Comparison of ENCODE assay signal across 20 cellular contexts in the genomic region with DNA sequence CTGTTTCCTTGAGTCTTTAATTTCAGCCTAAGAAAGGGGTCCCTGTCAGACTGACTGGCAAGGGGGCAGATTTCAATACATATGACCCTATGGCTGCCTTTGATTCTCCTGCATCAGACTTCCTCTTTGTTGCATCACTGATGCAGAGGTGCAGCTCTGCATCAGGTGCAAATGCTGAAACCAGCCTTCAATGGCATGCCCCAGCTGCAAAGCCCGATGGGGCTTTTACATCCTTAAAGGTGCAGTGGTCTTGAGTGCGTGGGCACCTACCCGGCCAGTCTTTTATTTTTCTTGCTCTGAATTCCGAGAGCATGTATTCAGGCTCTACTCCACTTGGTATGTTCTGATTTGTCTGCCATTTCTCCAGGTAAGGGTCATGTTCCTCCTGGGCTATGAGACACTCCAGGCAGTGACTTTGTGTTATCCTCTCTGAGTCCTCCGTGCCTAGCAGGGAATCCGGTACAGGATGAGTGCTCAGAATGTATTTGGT.
DNase-seq lines count a peak whose midpoint lies in the region; FAIRE-seq and TF ChIP-seq lines count a peak whose summit lies in the region.
"Had no signal": no experiment of that assay in that cellular context is flagged by ENCODE, and none has a peak within 500 bp of the region (broad histone marks: within the 10 kb centered on the region; RNA-seq: fewer than 3 reads in every experiment).

No MANE protein-coding gene starts in this region.

- no peaks in the 10 kb centered on the region for H3K79me2 ChIP-seq in H1 (ENCODE audit: control insufficient read depth in 1 of 2, insufficient read depth in 2 of 2, low read length in 2 of 2)
- no peaks in the 10 kb centered on the region for H3K79me2 ChIP-seq in neural progenitor cell (ENCODE audit: low read depth)
- no peaks in the 10 kb centered on the region for H3K79me2 ChIP-seq in H9 (ENCODE audit: insufficient read depth, low read length)

- FAIRE-seq in H1 (lab: Jason Lieb, UNC): no peak
- FAIRE-seq: A204.1, GM12891, GM18507 had no signal

- H2BK5ac ChIP-seq in H1 (ENCODE audit: low read depth, low read length) (0 out of 2 replicates have a peak overlapping the region, but pooled peaks have one; percentile 6), H9 (ENCODE audit: insufficient read length, low read length) (no peak overlapping the region)

- peak overlapping the region; percentile 9 for H4K91ac ChIP-seq in H1 (replicated peaks; ENCODE audit: insufficient read length, low read length)
- no peak overlapping the region for H4K91ac ChIP-seq in H9 (ENCODE audit: insufficient read length, low read depth, low read length)

- H3K27me3 Mint-ChIP-seq in neural progenitor cell (ENCODE audit: insufficient read depth, low read depth) (peaks cover 5% of the 10 kb centered on the region), H9 (ENCODE audit: low read depth) (no peaks in the 10 kb centered on the region)
- H3K27me3 Mint-ChIP-seq: B cell; CD4-positive, alpha-beta memory T cell had no signal

- H3K18ac ChIP-seq in H1 (ENCODE audit: extremely low read depth, low read length): 0 out of 2 replicates have a peak overlapping the region, but pooled peaks have one; percentile 2
- no peak overlapping the region for H3K18ac ChIP-seq in H9 (ENCODE audit: insufficient read length, low read depth, low read length)

- H3K9ac ChIP-seq in H1 (replicated peaks in 1 of 4; ENCODE audit: extremely low read depth in 1 of 4, low read depth in 3 of 4, low read length in 3 of 4): no peak overlapping the region
- no peak overlapping the region for H3K9ac ChIP-seq in neural progenitor cell
- H3K9ac ChIP-seq in H9 (ENCODE audit: extremely low read depth, insufficient read length, low read length): no peak overlapping the region

- CTCF ChIA-PET in H1 (lab: Charles Lee; ENCODE audit: partially characterized antibody): interaction anchor here (1.0 to 1.8 kb wide), 4 partner anchors 26 to 170 kb away, joined by 3 to 5 read pairs (median 4); partner anchors contain the start of gene MYCN

- peak; percentile 16 for DNase-seq in activated effector memory CD4-positive, alpha-beta T cell treated with anti-CD3 and anti-CD28 coated beads, Interleukin-2, amount 50 U/mL, for 16 hours
- DNase-seq in activated effector memory CD4-positive, alpha-beta T cell treated with Interleukin-2 at 50 U/mL for 16 hours: no peak
- no peak for DNase-seq in H1 (ENCODE audit: low read depth in 1 of 2, low spot score in 2 of 2)
- no peak for DNase-seq in neural progenitor cell (ENCODE audit: low spot score)
- DNase-seq in H9: no peak
- no peak for DNase-seq in NCI-H1436 treated with DMSO at 0.1 percent for 48 hours (lab: John Stamatoyannopoulos, UW)
- DNase-seq: C1 segment of cervical spinal cord; Calu3; CD4-positive, alpha-beta memory T cell; COR-L47; DMS53; DMS79 treated with DMSO at 0.1 percent for 48 hours; GF-D8; GOT3; H7 had no signal

- H4K8ac ChIP-seq in H1 (ENCODE audit: extremely low read depth, insufficient read depth, low read length) (no peak overlapping the region), H9 (replicated peaks; ENCODE audit: insufficient read length, low read depth, low read length) (no peak overlapping the region)

- peaks cover 16% of the 10 kb centered on the region for H3K23me2 ChIP-seq in H1 (ENCODE audit: low read depth, low read length)
- no peaks in the 10 kb centered on the region for H3K23me2 ChIP-seq in H9 (ENCODE audit: insufficient read length, low read depth, low read length, poor library complexity, severe bottlenecking)

- H4K5ac ChIP-seq in H1 (ENCODE audit: insufficient read length, low read depth, low read length) (no peak overlapping the region), H9 (ENCODE audit: insufficient read length, low read depth, low read length) (no peak overlapping the region)

- H3K27ac Mint-ChIP-seq in neural progenitor cell: peak overlapping the region; percentile 50
- H3K27ac Mint-ChIP-seq in H9: no peak overlapping the region; a peak in 1 of 7 replicates
- H3K27ac Mint-ChIP-seq: B cell; CD4-positive, alpha-beta memory T cell had no signal

- H3F3A ChIP-seq in neural progenitor cell (ENCODE audit: low read depth): peaks cover 26% of the 10 kb centered on the region

- H3K4me1 ChIP-seq in H1 (replicated peaks in 1 of 4; ENCODE audit: control insufficient read depth in 3 of 4, insufficient read depth in 4 of 4, low read length in 3 of 4) (peaks cover 9 to 24% (median 17%) of the 10 kb centered on the region in 4 experiments), neural progenitor cell (peaks cover 25% of the 10 kb centered on the region), H9 (ENCODE audit: insufficient read depth, low read length) (peaks cover 10% of the 10 kb centered on the region; the same call in 1 of the 2 replicates)

- H3K23ac ChIP-seq in H1 (ENCODE audit: insufficient read length): no peak overlapping the region
- H3K23ac ChIP-seq in H9 (ENCODE audit: insufficient read length, low read depth, low read length): no peak overlapping the region

- H2AFZ ChIP-seq in H1 (ENCODE audit: low read length) (no peak overlapping the region), neural progenitor cell (replicated peaks) (no peak overlapping the region), H9 (ENCODE audit: low read length) (no peak overlapping the region)

- peaks cover 0 to 7% of the 10 kb centered on the region in 2 experiments for H4K20me1 ChIP-seq in H1 (replicated peaks in 1 of 2; ENCODE audit: control insufficient read depth in 1 of 2, insufficient read depth in 2 of 2, low read length in 2 of 2)
- no peaks in the 10 kb centered on the region for H4K20me1 ChIP-seq in neural progenitor cell (ENCODE audit: low read depth)
- no peaks in the 10 kb centered on the region for H4K20me1 ChIP-seq in H9 (ENCODE audit: control insufficient read depth, insufficient read depth, insufficient read length)

- no peak overlapping the region for H3K56ac ChIP-seq in H1 (replicated peaks; ENCODE audit: insufficient read length, low read depth, low read length)
- H3K56ac ChIP-seq in H9 (ENCODE audit: insufficient read length, low read depth, low read length): no peak overlapping the region

- H3K27ac ChIP-seq in H1 (ENCODE audit: low read depth, low read length) (no peak overlapping the region), neural progenitor cell (no peak overlapping the region), H9 (ENCODE audit: insufficient read length, low read depth, low read length) (no peak overlapping the region)
- H3K27ac ChIP-seq: 22Rv1 had no signal

- no peaks in the 10 kb centered on the region for H3K36me3 Mint-ChIP-seq in neural progenitor cell
- H3K36me3 Mint-ChIP-seq in H9 (ENCODE audit: insufficient read depth in 1 of 3, low read depth in 3 of 3): no peaks in the 10 kb centered on the region
- H3K36me3 Mint-ChIP-seq: CD4-positive, alpha-beta memory T cell had no signal

- H3K4me1 Mint-ChIP-seq in neural progenitor cell (peaks cover 26% of the 10 kb centered on the region), H9 (peaks cover 28 to 40% of the 10 kb centered on the region in 2 experiments)
- H3K4me1 Mint-ChIP-seq: B cell; CD4-positive, alpha-beta memory T cell had no signal

- no peak for TF ChIP-seq EP300 in H1 (IDR thresholded peaks at IDR 0.05; ENCODE audit: borderline replicate concordance in 1 of 2, low read depth in 2 of 2, low read length in 2 of 2)

- no peaks in the 10 kb centered on the region for H3K36me3 ChIP-seq in H1 (ENCODE audit: control insufficient read depth in 2 of 4, insufficient read depth in 4 of 4, low read length in 3 of 4)
- H3K36me3 ChIP-seq in neural progenitor cell: no peaks in the 10 kb centered on the region

- H3K14ac ChIP-seq in H1 (ENCODE audit: insufficient read length) (no peak overlapping the region), H9 (ENCODE audit: insufficient read depth, low read length) (no peak overlapping the region)

- WGBS in H1 (ENCODE audit: extremely low coverage in 1 of 2, insufficient coverage in 1 of 2, insufficient read length in 1 of 2, insufficient replicate concordance in 2 of 2, low coverage in 1 of 2, low lambda C conversion rate in 2 of 2, missing lambda C conversion rate in 1 of 2), 2 experiments: 87% methylated on average over 6 of the region's 6 CpGs; no CpG with 5 or more reads in 1 of the 2 experiments
- WGBS in H9 (ENCODE audit: extremely low coverage, insufficient read length, low lambda C conversion rate): no CpG with 5 or more reads among the region's 6 CpGs

- 0 out of 2 replicates have a peak overlapping the region, but pooled peaks have one; percentile 76 for H2BK15ac ChIP-seq in H1 (ENCODE audit: low read length)
- H2BK15ac ChIP-seq in H9 (ENCODE audit: low read depth, low read length): no peak overlapping the region

- no peaks in the 10 kb centered on the region for H3K9me3 Mint-ChIP-seq in neural progenitor cell
- no peaks in the 10 kb centered on the region for H3K9me3 Mint-ChIP-seq in H9
- H3K9me3 Mint-ChIP-seq: CD4-positive, alpha-beta memory T cell had no signal

- H3T11ph ChIP-seq in H9 (ENCODE audit: low read length): no peak overlapping the region

- H3K4ac ChIP-seq in H1 (replicated peaks; ENCODE audit: insufficient read length, low read depth, low read length) (no peak overlapping the region), H9 (ENCODE audit: low read depth, low read length) (no peak overlapping the region)

- no peak for TF ChIP-seq POLR2A in H1 (IDR thresholded peaks at IDR 0.05; ENCODE audit: control extremely low read depth in 1 of 2, low read depth in 2 of 2, low read length in 2 of 2)

- no peak for TF ChIP-seq RAD21 in H1 (IDR thresholded peaks at IDR 0.05 in 1 of 2, conservative IDR thresholded peaks at IDR 0.05 in 1 of 2; ENCODE audit: low read depth in 2 of 2, low read length in 2 of 2)

- no peak overlapping the region for H3K4me3 Mint-ChIP-seq in neural progenitor cell
- no peak overlapping the region for H3K4me3 Mint-ChIP-seq in H9
- H3K4me3 Mint-ChIP-seq: B cell; CD4-positive, alpha-beta memory T cell had no signal

- H3K4me3 ChIP-seq in H1 (ENCODE audit: extremely low read depth in 1 of 4, insufficient read depth in 2 of 4, low read depth in 3 of 4, low read length in 4 of 4) (no peak overlapping the region), neural progenitor cell (no peak overlapping the region)

- H2BK120ac ChIP-seq in H1 (replicated peaks; ENCODE audit: low read depth, low read length): peak overlapping the region; percentile 50
- no peak overlapping the region for H2BK120ac ChIP-seq in H9 (ENCODE audit: low read depth, low read length, poor library complexity, severe bottlenecking)

- H2AK5ac ChIP-seq in H1 (ENCODE audit: low read depth, low read length) (peak overlapping the region; percentile 86; the same call in 1 of the 2 replicates), H9 (ENCODE audit: insufficient read length, low read length) (no peak overlapping the region)

- POLR2A ChIA-PET in H1 (lab: Charles Lee; ENCODE audit: partially characterized antibody): no interaction called here

- no peak overlapping the region for H3K4me2 ChIP-seq in H1 (ENCODE audit: insufficient read depth in 1 of 2, low read depth in 2 of 2, low read length in 2 of 2)
- no peak overlapping the region for H3K4me2 ChIP-seq in neural progenitor cell
- H3K4me2 ChIP-seq in H9 (ENCODE audit: insufficient read depth, insufficient read length, low read length): no peak overlapping the region

- H3K9me3 ChIP-seq in H1 (ENCODE audit: insufficient read depth in 2 of 2, low read depth in 1 of 2, low read length in 1 of 2) (no peaks in the 10 kb centered on the region), neural progenitor cell (ENCODE audit: low read depth) (no peaks in the 10 kb centered on the region), H9 (ENCODE audit: control insufficient read depth, low read depth, low read length) (no peaks in the 10 kb centered on the region)

- no peak for TF ChIP-seq CTCF in H1 (IDR thresholded peaks at IDR 0.05; ENCODE audit: control extremely low read depth in 1 of 3, insufficient read depth in 1 of 3, low read depth in 1 of 3, low read length in 3 of 3)
- no peak for TF ChIP-seq CTCF in neural progenitor cell (IDR thresholded peaks at IDR 0.05)
- TF ChIP-seq CTCF in H9 (conservative IDR thresholded peaks at IDR 0.05): no peak

- H2BK20ac ChIP-seq in H1 (ENCODE audit: low read length): peak overlapping the region; percentile 57
- no peak overlapping the region for H2BK20ac ChIP-seq in H9 (ENCODE audit: low read depth, low read length, poor library complexity, severe bottlenecking)

- H3K27me3 ChIP-seq in H1 (replicated peaks in 1 of 4; ENCODE audit: control insufficient read depth in 3 of 4, extremely low read depth in 1 of 4, insufficient read depth in 3 of 4, low read length in 3 of 4): no peaks in the 10 kb centered on the region; a peak in 1 of 7 replicates
- no peaks in the 10 kb centered on the region for H3K27me3 ChIP-seq in neural progenitor cell
- no peaks in the 10 kb centered on the region for H3K27me3 ChIP-seq in H9 (ENCODE audit: insufficient read depth, low read length)

- H2BK12ac ChIP-seq in H1 (ENCODE audit: low read depth, low read length) (peak overlapping the region; percentile 45; the same call in 1 of the 2 replicates), H9 (ENCODE audit: insufficient read length, low read depth, low read length) (no peak overlapping the region)

- H3K79me1 ChIP-seq in H1 (ENCODE audit: low read depth, low read length) (no peaks in the 10 kb centered on the region), H9 (ENCODE audit: insufficient read depth, low read depth, low read length, poor library complexity, severe bottlenecking) (no peaks in the 10 kb centered on the region)
